Comparison of ENCODE assay signal across 1 cellular context in the genomic region with DNA sequence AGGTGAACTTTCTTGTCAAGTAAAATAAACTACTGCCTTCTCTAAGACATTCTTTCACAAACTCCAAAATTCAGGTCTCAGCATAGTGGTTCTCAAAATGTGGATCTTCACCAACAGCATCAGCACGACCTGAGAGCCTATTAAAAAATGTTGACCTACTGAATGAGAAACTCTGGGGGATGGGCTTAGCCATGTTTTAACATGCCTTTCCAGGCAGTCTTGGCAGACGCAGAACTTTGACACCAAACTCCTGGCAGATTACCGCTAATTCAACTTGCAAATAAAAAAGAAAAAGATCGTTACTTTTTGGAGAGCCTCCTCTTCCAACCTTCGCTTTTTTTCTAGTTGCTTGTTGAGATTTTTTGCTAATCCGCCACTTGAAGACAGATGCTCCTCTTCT.
TF ChIP-seq lines count a peak whose summit lies in the region.

No MANE protein-coding gene starts in this region.

TF ChIP-seq in GM23338, 12 proteins besides CTCF, POLR2A, EP300 and RAD21 (continued from another document):
- TF ChIP-seq, protein P1, sequence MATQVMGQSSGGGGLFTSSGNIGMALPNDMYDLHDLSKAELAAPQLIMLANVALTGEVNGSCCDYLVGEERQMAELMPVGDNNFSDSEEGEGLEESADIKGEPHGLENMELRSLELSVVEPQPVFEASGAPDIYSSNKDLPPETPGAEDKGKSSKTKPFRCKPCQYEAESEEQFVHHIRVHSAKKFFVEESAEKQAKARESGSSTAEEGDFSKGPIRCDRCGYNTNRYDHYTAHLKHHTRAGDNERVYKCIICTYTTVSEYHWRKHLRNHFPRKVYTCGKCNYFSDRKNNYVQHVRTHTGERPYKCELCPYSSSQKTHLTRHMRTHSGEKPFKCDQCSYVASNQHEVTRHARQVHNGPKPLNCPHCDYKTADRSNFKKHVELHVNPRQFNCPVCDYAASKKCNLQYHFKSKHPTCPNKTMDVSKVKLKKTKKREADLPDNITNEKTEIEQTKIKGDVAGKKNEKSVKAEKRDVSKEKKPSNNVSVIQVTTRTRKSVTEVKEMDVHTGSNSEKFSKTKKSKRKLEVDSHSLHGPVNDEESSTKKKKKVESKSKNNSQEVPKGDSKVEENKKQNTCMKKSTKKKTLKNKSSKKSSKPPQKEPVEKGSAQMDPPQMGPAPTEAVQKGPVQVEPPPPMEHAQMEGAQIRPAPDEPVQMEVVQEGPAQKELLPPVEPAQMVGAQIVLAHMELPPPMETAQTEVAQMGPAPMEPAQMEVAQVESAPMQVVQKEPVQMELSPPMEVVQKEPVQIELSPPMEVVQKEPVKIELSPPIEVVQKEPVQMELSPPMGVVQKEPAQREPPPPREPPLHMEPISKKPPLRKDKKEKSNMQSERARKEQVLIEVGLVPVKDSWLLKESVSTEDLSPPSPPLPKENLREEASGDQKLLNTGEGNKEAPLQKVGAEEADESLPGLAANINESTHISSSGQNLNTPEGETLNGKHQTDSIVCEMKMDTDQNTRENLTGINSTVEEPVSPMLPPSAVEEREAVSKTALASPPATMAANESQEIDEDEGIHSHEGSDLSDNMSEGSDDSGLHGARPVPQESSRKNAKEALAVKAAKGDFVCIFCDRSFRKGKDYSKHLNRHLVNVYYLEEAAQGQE (IDR thresholded peaks at IDR 0.05; ENCODE audit: unreplicated experiment): no peak
- no peak for TF ChIP-seq EZH2phosphoT487 (IDR thresholded peaks at IDR 0.05; ENCODE audit: unreplicated experiment)
- TF ChIP-seq ZNF114 (CRISPR knock-in tag; IDR thresholded peaks at IDR 0.05): no peak
- TF ChIP-seq POLR2AphosphoS5 (IDR thresholded peaks at IDR 0.05; ENCODE audit: low read depth): no peak
- no peak for TF ChIP-seq EZH2 (IDR thresholded peaks at IDR 0.05; ENCODE audit: low read depth, unreplicated experiment)
- TF ChIP-seq, protein P2, sequence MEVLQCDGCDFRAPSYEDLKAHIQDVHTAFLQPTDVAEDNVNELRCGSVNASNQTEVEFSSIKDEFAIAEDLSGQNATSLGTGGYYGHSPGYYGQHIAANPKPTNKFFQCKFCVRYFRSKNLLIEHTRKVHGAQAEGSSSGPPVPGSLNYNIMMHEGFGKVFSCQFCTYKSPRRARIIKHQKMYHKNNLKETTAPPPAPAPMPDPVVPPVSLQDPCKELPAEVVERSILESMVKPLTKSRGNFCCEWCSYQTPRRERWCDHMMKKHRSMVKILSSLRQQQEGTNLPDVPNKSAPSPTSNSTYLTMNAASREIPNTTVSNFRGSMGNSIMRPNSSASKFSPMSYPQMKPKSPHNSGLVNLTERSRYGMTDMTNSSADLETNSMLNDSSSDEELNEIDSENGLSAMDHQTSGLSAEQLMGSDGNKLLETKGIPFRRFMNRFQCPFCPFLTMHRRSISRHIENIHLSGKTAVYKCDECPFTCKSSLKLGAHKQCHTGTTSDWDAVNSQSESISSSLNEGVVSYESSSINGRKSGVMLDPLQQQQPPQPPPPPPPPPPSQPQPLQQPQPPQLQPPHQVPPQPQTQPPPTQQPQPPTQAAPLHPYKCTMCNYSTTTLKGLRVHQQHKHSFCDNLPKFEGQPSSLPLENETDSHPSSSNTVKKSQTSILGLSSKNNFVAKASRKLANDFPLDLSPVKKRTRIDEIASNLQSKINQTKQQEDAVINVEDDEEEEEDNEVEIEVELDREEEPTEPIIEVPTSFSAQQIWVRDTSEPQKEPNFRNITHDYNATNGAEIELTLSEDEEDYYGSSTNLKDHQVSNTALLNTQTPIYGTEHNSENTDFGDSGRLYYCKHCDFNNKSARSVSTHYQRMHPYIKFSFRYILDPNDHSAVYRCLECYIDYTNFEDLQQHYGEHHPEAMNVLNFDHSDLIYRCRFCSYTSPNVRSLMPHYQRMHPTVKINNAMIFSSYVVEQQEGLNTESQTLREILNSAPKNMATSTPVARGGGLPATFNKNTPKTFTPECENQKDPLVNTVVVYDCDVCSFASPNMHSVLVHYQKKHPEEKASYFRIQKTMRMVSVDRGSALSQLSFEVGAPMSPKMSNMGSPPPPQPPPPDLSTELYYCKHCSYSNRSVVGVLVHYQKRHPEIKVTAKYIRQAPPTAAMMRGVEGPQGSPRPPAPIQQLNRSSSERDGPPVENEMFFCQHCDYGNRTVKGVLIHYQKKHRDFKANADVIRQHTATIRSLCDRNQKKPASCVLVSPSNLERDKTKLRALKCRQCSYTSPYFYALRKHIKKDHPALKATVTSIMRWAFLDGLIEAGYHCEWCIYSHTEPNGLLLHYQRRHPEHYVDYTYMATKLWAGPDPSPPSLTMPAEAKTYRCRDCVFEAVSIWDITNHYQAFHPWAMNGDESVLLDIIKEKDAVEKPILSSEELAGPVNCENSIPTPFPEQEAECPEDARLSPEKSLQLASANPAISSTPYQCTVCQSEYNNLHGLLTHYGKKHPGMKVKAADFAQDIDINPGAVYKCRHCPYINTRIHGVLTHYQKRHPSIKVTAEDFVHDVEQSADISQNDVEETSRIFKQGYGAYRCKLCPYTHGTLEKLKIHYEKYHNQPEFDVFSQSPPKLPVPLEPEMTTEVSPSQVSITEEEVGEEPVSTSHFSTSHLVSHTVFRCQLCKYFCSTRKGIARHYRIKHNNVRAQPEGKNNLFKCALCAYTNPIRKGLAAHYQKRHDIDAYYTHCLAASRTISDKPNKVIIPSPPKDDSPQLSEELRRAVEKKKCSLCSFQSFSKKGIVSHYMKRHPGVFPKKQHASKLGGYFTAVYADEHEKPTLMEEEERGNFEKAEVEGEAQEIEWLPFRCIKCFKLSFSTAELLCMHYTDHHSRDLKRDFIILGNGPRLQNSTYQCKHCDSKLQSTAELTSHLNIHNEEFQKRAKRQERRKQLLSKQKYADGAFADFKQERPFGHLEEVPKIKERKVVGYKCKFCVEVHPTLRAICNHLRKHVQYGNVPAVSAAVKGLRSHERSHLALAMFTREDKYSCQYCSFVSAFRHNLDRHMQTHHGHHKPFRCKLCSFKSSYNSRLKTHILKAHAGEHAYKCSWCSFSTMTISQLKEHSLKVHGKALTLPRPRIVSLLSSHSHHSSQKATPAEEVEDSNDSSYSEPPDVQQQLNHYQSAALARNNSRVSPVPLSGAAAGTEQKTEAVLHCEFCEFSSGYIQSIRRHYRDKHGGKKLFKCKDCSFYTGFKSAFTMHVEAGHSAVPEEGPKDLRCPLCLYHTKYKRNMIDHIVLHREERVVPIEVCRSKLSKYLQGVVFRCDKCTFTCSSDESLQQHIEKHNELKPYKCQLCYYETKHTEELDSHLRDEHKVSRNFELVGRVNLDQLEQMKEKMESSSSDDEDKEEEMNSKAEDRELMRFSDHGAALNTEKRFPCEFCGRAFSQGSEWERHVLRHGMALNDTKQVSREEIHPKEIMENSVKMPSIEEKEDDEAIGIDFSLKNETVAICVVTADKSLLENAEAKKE (CRISPR knock-in tag; IDR thresholded peaks at IDR 0.05): no peak
- TF ChIP-seq JUNB (IDR thresholded peaks at IDR 0.05; ENCODE audit: unreplicated experiment): no peak
- no peak for TF ChIP-seq STAT1 (IDR thresholded peaks at IDR 0.05; ENCODE audit: unreplicated experiment)
- TF ChIP-seq NANOG (IDR thresholded peaks at IDR 0.05; ENCODE audit: borderline replicate concordance): no peak
- TF ChIP-seq, protein P3, sequence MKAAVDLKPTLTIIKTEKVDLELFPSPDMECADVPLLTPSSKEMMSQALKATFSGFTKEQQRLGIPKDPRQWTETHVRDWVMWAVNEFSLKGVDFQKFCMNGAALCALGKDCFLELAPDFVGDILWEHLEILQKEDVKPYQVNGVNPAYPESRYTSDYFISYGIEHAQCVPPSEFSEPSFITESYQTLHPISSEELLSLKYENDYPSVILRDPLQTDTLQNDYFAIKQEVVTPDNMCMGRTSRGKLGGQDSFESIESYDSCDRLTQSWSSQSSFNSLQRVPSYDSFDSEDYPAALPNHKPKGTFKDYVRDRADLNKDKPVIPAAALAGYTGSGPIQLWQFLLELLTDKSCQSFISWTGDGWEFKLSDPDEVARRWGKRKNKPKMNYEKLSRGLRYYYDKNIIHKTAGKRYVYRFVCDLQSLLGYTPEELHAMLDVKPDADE (IDR thresholded peaks at IDR 0.05): no peak
